In genomic region chr17:58960068-58960467, GRCh38 we compare ENCODE assay signal across 9 cellular contexts.
DNase-seq lines count a peak whose midpoint lies in the region; ATAC-seq and TF ChIP-seq lines count a peak whose summit lies in the region.
"Had no signal": no experiment of that assay in that cellular context is flagged by ENCODE, and none has a peak within 500 bp of the region (broad histone marks: within the 10 kb centered on the region; RNA-seq: fewer than 3 reads in every experiment).

No MANE protein-coding gene starts in this region.

- TF ChIP-seq EP300 in Ishikawa (IDR thresholded peaks at IDR 0.05; ENCODE audit: borderline replicate concordance) = peak; percentile 62; the same call in 1 of the 2 replicates

- POLR2A ChIA-PET in WTC11 (lab: Charles Lee) = no interaction called here

- 0 out of 2 replicates have a peak, but pooled peaks cover 3% of the 10 kb centered on the region for H3K9me3 Mint-ChIP-seq in WTC11
- no peaks in the 10 kb centered on the region for H3K9me3 Mint-ChIP-seq in T-helper 2 cell treated with Interferon-gamma antibody and Interleukin-4, amounts not matched to agents 5 μg/mL and 100 μg/mL, for 36 hours

- CTCF ChIA-PET in WTC11 (lab: Charles Lee) = interaction anchor here (0.5 to 1.5 kb wide), 5 partner anchors 10 to 268 kb away, joined by 3 to 5 read pairs (median 3); partner anchors contain the start of genes RAD51C and TEX14

- H3K36me3 Mint-ChIP-seq in WTC11 = no peaks in the 10 kb centered on the region
- H3K36me3 Mint-ChIP-seq in T-helper 2 cell treated with Interferon-gamma antibody and Interleukin-4, amounts not matched to agents 5 μg/mL and 100 μg/mL, for 36 hours (ENCODE audit: low read depth) = no peaks in the 10 kb centered on the region

- peak overlapping the region; percentile 81; the same call in 1 of the 2 replicates for H3K27ac Mint-ChIP-seq in WTC11
- no peak overlapping the region for H3K27ac Mint-ChIP-seq in T-helper 2 cell treated with Interferon-gamma antibody and Interleukin-4, amounts not matched to agents 5 μg/mL and 100 μg/mL, for 36 hours

- peak; percentile 65 for ATAC-seq in WTC11
- ATAC-seq in left lobe of liver = peak; percentile 96
- no peak for ATAC-seq in GM19395 (IDR thresholded peaks at IDR 0.05; ENCODE audit: unreplicated experiment)
- no peak for ATAC-seq in GM21717 (IDR thresholded peaks at IDR 0.05; ENCODE audit: unreplicated experiment)

- TF ChIP-seq CTCF in WTC11 (IDR thresholded peaks at IDR 0.05) = no peak

- H3K4me1 Mint-ChIP-seq in WTC11 = peaks cover 6% of the 10 kb centered on the region
- no peaks in the 10 kb centered on the region for H3K4me1 Mint-ChIP-seq in T-helper 2 cell treated with Interferon-gamma antibody and Interleukin-4, amounts not matched to agents 5 μg/mL and 100 μg/mL, for 36 hours (ENCODE audit: low read depth)

- TF ChIP-seq RAD21 in Ishikawa (IDR thresholded peaks at IDR 0.05; ENCODE audit: low read depth) = peak; percentile 51

- no peak overlapping the region for H3K4me3 Mint-ChIP-seq in WTC11
- no peak overlapping the region for H3K4me3 Mint-ChIP-seq in T-helper 2 cell treated with Interferon-gamma antibody and Interleukin-4, amounts not matched to agents 5 μg/mL and 100 μg/mL, for 36 hours

- DNase-seq in DMS53 treated with DMSO at 0.1 percent for 48 hours (lab: John Stamatoyannopoulos, UW; ENCODE audit: unreplicated experiment) (peak; percentile 3), WTC11 (ENCODE audit: low spot score) (no peak), left lobe of liver (ENCODE audit: low spot score) (no peak)
- no peak for DNase-seq in T-helper 2 cell treated with Interferon-gamma antibody and Interleukin-4, amounts not matched to agents 5 μg/mL and 100 μg/mL, for 36 hours (ENCODE audit: low spot score)
- DNase-seq in activated T-cell treated with anti-CD3 and anti-CD28 coated beads, Interleukin-2, amount 50 U/mL, for 1 hour = no peak
- DNase-seq: effector CD8-positive, alpha-beta T cell had no signal

- H3K27me3 Mint-ChIP-seq in WTC11 (ENCODE audit: low read depth) = no peaks in the 10 kb centered on the region
- no peaks in the 10 kb centered on the region for H3K27me3 Mint-ChIP-seq in T-helper 2 cell treated with Interferon-gamma antibody and Interleukin-4, amounts not matched to agents 5 μg/mL and 100 μg/mL, for 36 hours (ENCODE audit: low read depth)

TF ChIP-seq in Ishikawa, 13 proteins besides CTCF, POLR2A, EP300 and RAD21:
- no peak for TF ChIP-seq YY1 (IDR thresholded peaks at IDR 0.05; ENCODE audit: low read depth)
- TF ChIP-seq MAX (IDR thresholded peaks at IDR 0.05) = no peak
- TF ChIP-seq TEAD4 (IDR thresholded peaks at IDR 0.05) = peak; percentile 43; the same call in 1 of the 2 replicates
- no peak for TF ChIP-seq REST (IDR thresholded peaks at IDR 0.05; ENCODE audit: low read depth)
- peak; percentile 86; the same call in 1 of the 2 replicates for TF ChIP-seq FOXM1 (IDR thresholded peaks at IDR 0.05; ENCODE audit: borderline replicate concordance, low read depth)
- no peak for TF ChIP-seq CREB1 (IDR thresholded peaks at IDR 0.05; ENCODE audit: low read depth)
- peak; percentile 93 for TF ChIP-seq NFIC (IDR thresholded peaks at IDR 0.05)
- TF ChIP-seq TCF12 (IDR thresholded peaks at IDR 0.05; ENCODE audit: low read depth) = peak; percentile 73

TF ChIP-seq in WTC11, 78 proteins besides CTCF, POLR2A, EP300 and RAD21 (continues in another document):
- TF ChIP-seq ARID4B (CRISPR knock-in tag; IDR thresholded peaks at IDR 0.05; ENCODE audit: borderline replicate concordance) (no peak), NFYB (CRISPR knock-in tag; conservative IDR thresholded peaks at IDR 0.05; ENCODE audit: low read depth) (no peak), ZNF425 (CRISPR knock-in tag; conservative IDR thresholded peaks at IDR 0.05) (no peak), USF1 (CRISPR knock-in tag; IDR thresholded peaks at IDR 0.05) (no peak), ZNF263 (CRISPR knock-in tag; IDR thresholded peaks at IDR 0.05; ENCODE audit: low read depth) (no peak), USF2 (CRISPR knock-in tag; IDR thresholded peaks at IDR 0.05) (no peak), ZNF396 (CRISPR knock-in tag; IDR thresholded peaks at IDR 0.05; ENCODE audit: borderline replicate concordance) (no peak), ZNF232 (CRISPR knock-in tag; IDR thresholded peaks at IDR 0.05) (no peak), IRF1 (CRISPR knock-in tag; IDR thresholded peaks at IDR 0.05) (no peak), CREB1 (CRISPR knock-in tag; IDR thresholded peaks at IDR 0.05) (no peak), EMX1 (CRISPR knock-in tag; IDR thresholded peaks at IDR 0.05) (no peak), ZSCAN18 (CRISPR knock-in tag; IDR thresholded peaks at IDR 0.05) (no peak)

Comparison
In these comparisons a context has a peak if more than half of its experiments do, and no peak if none do; other contexts are left out.
1. ATAC-seq: peak in WTC11 (single experiment) and left lobe of liver (single experiment); none in GM19395 (single experiment) and GM21717 (single experiment).